In the genomic region with DNA sequence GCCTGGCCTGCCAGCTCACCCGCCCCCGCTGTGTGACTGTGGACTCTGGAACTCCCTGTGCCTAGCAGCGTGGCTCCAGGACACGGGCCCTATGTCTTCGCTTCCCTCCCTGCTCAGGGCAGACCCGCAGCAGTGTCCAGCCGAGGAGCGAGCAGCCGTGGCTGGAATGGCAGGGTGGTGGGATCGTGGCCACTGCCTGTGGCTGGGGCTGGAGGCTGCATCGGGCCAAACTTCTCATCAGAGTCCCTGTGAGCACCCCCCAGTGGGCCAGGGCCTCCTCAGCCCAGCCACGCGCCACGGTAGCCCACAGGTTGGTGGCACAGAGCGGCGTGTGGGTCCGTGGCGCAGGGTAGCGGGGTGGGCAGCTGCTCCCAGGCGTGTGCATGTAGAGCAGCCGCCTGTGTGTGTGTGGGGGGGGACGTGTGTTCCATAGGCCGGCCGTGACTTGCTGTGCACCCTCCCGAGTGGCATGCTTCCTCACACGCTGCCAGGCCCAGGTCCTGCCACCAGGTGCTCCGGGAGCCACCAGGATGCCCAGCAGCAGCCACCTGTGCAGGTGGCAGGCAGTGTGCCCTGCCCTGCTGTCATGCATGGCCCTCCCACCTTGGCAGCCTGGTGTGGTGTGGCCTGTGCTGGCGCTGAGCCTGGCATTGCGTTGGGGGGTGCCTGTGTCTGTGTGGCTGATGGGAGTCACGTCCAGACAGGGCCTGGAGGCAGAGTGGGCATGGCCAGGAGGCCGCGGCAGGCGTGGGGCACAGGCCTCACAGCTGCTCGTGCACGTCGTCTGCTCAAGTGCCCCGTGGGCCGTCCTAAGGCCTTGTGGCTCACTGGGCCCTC, we compare ENCODE assay signal across 13 cellular contexts.
DNase-seq lines count a peak whose midpoint lies in the region; ATAC-seq and TF ChIP-seq lines count a peak whose summit lies in the region.
"Had no signal": no experiment of that assay in that cellular context is flagged by ENCODE, and none has a peak within 500 bp of the region (broad histone marks: within the 10 kb centered on the region; RNA-seq: fewer than 3 reads in every experiment).

No MANE protein-coding gene starts in this region.

- H3K27ac ChIP-seq in HL-60 (replicated peaks) = peak overlapping the region; percentile 81
- peak overlapping the region; percentile 74 for H3K27ac ChIP-seq in angular gyrus (ENCODE audit: low read depth, low read length)
- peak overlapping the region in 11 of 21 experiments; percentile 14 to 93 (median 77) for H3K27ac ChIP-seq in skin epidermis

- no peak for DNase-seq in HL-60 (ENCODE audit: low read depth in 1 of 2, low spot score in 1 of 2)
- peak; percentile 62 for DNase-seq in kidney tubule cell (ENCODE audit: low spot score)
- DNase-seq in NCI-H345 (lab: John Stamatoyannopoulos, UW) = no peak
- no peak for DNase-seq in dedifferentiated amniotic fluid mesenchymal stem cell (ENCODE audit: extremely low spot score)
- DNase-seq: activated T-cell treated with anti-CD3 and anti-CD28 coated beads for 4 hours; DMS153; NCI-H446; stimulated activated naive CD8-positive, alpha-beta T cell treated with anti-CD3 and anti-CD28 coated beads, Interleukin-15, Interleukin-2, amounts not matched to agents 100 U/mL and 50 U/mL, for 24 hours; T-helper 1 cell had no signal

- no peaks in the 10 kb centered on the region for H3K27me3 ChIP-seq in HL-60 (ENCODE audit: insufficient read depth, poor library complexity, severe bottlenecking)

- no peak for TF ChIP-seq CTCF in HL-60 (IDR thresholded peaks at IDR 0.05; ENCODE audit: insufficient read depth, low read length)

- no peak for ATAC-seq in HG02973 (IDR thresholded peaks at IDR 0.05; ENCODE audit: unreplicated experiment)
- ATAC-seq in GM18870 (IDR thresholded peaks at IDR 0.05; ENCODE audit: unreplicated experiment) = no peak
- ATAC-seq: stimulated activated naive CD8-positive, alpha-beta T cell treated with anti-CD3 and anti-CD28 coated beads, Interleukin-15, Interleukin-2, amounts not matched to agents 100 U/mL and 50 U/mL, for 24 hours had no signal

- H3K4me3 ChIP-seq in HL-60 (replicated peaks; ENCODE audit: insufficient read depth, low read length) = no peak overlapping the region
- no peak overlapping the region for H3K4me3 ChIP-seq in skin epidermis
